Comparison of ENCODE assay signal across 8 cellular contexts in the genomic region with DNA sequence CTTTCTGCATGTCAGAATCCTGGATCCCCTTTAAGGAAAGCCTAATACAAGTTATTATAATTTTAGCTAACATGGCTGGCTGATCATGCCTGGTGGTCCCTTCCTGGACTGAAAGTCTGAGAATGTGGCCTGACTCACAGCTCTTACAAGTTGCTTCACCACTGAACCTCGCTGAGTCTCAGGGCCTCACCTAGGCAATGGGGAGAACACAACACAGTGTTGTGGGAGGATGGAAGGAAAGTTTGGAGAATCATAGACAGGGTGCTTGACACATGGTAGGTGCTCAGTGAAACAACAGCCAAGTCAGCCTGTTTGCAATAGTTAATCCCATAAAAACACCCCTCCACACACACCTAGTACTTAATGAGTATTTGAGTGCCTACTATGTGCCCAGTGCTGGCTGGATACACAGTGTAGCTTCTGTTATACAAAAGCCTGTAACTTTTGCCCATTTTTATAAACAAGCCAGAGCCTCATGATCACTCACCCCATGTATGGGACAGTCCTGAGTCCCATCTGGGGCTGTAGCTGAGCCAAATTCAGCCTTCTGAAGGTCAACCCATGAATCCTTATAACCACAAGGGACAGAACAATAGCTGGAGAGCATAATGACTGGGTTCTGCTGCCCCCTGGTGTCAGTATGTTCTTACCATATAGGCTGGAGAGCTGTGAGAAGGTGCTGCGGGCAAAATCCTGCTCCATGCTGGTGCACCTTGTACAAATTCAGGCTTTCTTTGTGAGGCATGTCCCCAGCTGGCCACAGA. TPM values are rescaled to one million over a fixed set of nuclear protein-coding genes. Genes with fewer than 3 reads are reported as not detected.
A peak's percentile ranks its signal among the peaks of the same experiment; 100 is the strongest.
DNase-seq lines count a peak whose midpoint lies in the region; ATAC-seq and TF ChIP-seq lines count a peak whose summit lies in the region.

No MANE protein-coding gene starts in this region.

- no peak overlapping the region for H3K4me2 ChIP-seq in SU-DHL-6 (ENCODE audit: low read depth, low read length, poor library complexity, severe bottlenecking)

- peaks cover 25% of the 10 kb centered on the region for H3K4me1 Mint-ChIP-seq in activated naive CD8-positive, alpha-beta T cell treated with anti-CD3 and anti-CD28 coated beads for 36 hours

- no peaks in the 10 kb centered on the region for H3K9me2 ChIP-seq in SU-DHL-6 (replicated peaks; ENCODE audit: insufficient read depth, low read length)

- H4K20me1 ChIP-seq in SU-DHL-6 (ENCODE audit: low read depth, low read length): no peaks in the 10 kb centered on the region

- H3K36me3 Mint-ChIP-seq in activated naive CD8-positive, alpha-beta T cell treated with anti-CD3 and anti-CD28 coated beads for 36 hours: no peaks in the 10 kb centered on the region

- no peak overlapping the region for H3K9ac ChIP-seq in SU-DHL-6 (ENCODE audit: low read length)

- TF ChIP-seq CTCF in SU-DHL-6 (IDR thresholded peaks at IDR 0.05; ENCODE audit: insufficient read depth, low read length, poor library complexity, severe bottlenecking) (peak; percentile 39), vagina (IDR thresholded peaks at IDR 0.05) (peak in 2 of 3 experiments; percentile 35 to 47)

- H3K27me3 ChIP-seq in HAP-1 (ENCODE audit: low read depth) (no peaks in the 10 kb centered on the region), SU-DHL-6 (ENCODE audit: low read length) (no peaks in the 10 kb centered on the region), vagina (peaks cover 7% of the 10 kb centered on the region)

- no peaks in the 10 kb centered on the region for H3K9me3 Mint-ChIP-seq in activated naive CD8-positive, alpha-beta T cell treated with anti-CD3 and anti-CD28 coated beads for 36 hours

- H3K36me3 ChIP-seq in HAP-1 (replicated peaks) (no peaks in the 10 kb centered on the region), SU-DHL-6 (ENCODE audit: low read length) (no peaks in the 10 kb centered on the region), vagina (no peaks in the 10 kb centered on the region)

- H3K4me1 ChIP-seq in HAP-1: no peaks in the 10 kb centered on the region
- H3K4me1 ChIP-seq in vagina: peaks cover 15% of the 10 kb centered on the region

- intact Hi-C loops in Right ventricle myocardium inferior (cut with DNase I) (loop anchor here (2.0 to 10.0 kb wide), 3 partner anchors 197 to 583 kb away; no protein-coding TSS in a partner anchor), posterior vena cava (cut with DNase I) (loop anchor here in 1 of 2 donors (10.0 kb wide), 1 partner anchor 193 kb away; no protein-coding TSS in a partner anchor), vagina (cut with DNase I) (no loop called here)

- no peak overlapping the region for H2AFZ ChIP-seq in SU-DHL-6 (ENCODE audit: low read depth, low read length, severe bottlenecking)

- H3K79me2 ChIP-seq in SU-DHL-6 (ENCODE audit: insufficient read depth, low read length): no peaks in the 10 kb centered on the region

- H3K4me3 ChIP-seq in HAP-1: no peak overlapping the region
- no peak overlapping the region for H3K4me3 ChIP-seq in SU-DHL-6 (ENCODE audit: insufficient read depth, low read length, poor library complexity, severe bottlenecking)
- H3K4me3 ChIP-seq in vagina: no peak overlapping the region

- in situ Hi-C loops in HAP-1 (cut with MboI; ENCODE audit: low sequenced_read_pairs): loop anchor here (5.0 kb wide), 2 partner anchors 415 to 585 kb away; no protein-coding TSS in a partner anchor

- no peak overlapping the region for H3K4me3 Mint-ChIP-seq in activated naive CD8-positive, alpha-beta T cell treated with anti-CD3 and anti-CD28 coated beads for 36 hours

- H3K27ac ChIP-seq in SU-DHL-6 (ENCODE audit: low read depth, low read length): no peak overlapping the region
- H3K27ac ChIP-seq in vagina: no peak overlapping the region

- DNase-seq in GM04504 (ENCODE audit: low read depth): peak; percentile 56
- peak; percentile 78 to 88 for DNase-seq in HAP-1 (ENCODE audit: low spot score in 2 of 2)
- DNase-seq in NAMALWA (ENCODE audit: low spot score): peak; percentile 87
- peak; percentile 70 for DNase-seq in activated naive CD8-positive, alpha-beta T cell treated with anti-CD3 and anti-CD28 coated beads for 36 hours
- DNase-seq in Right ventricle myocardium inferior (ENCODE audit: missing footprints): peak; percentile 72
- peak; percentile 86 for DNase-seq in posterior vena cava (ENCODE audit: low spot score)
- DNase-seq in vagina (ENCODE audit: extremely low spot score in 2 of 2): no peak

- TF ChIP-seq POLR2A in vagina (IDR thresholded peaks at IDR 0.05): no peak

- ATAC-seq in Right ventricle myocardium inferior: peak; percentile 70

- no peaks in the 10 kb centered on the region for H3K9me3 ChIP-seq in HAP-1
- no peaks in the 10 kb centered on the region for H3K9me3 ChIP-seq in SU-DHL-6 (ENCODE audit: insufficient read depth, low read length)
- H3K9me3 ChIP-seq in vagina: no peaks in the 10 kb centered on the region

- no peak overlapping the region for H3K27ac Mint-ChIP-seq in activated naive CD8-positive, alpha-beta T cell treated with anti-CD3 and anti-CD28 coated beads for 36 hours

- no peaks in the 10 kb centered on the region for H3F3A ChIP-seq in SU-DHL-6 (ENCODE audit: insufficient read depth)

- peaks cover 23% of the 10 kb centered on the region for H3K27me3 Mint-ChIP-seq in activated naive CD8-positive, alpha-beta T cell treated with anti-CD3 and anti-CD28 coated beads for 36 hours

RNA-seq across cellular contexts. Expression of gene ACSL6, which starts 3.9 kb away (rescaled TPM):
- 1 to 10 TPM; 4.6 to 5.8 TPM for total RNA-seq in activated naive CD8-positive, alpha-beta T cell treated with anti-CD3 and anti-CD28 coated beads for 36 hours
- 3.4 TPM for total RNA-seq in Right ventricle myocardium inferior
- under 1 TPM; 0.32 to 0.62 TPM for total RNA-seq in posterior vena cava
- total RNA-seq in vagina: 0.49 TPM

RNA-seq across cellular contexts. Expression of gene IL3, which starts 52.9 kb away (rescaled TPM):
- total RNA-seq in activated naive CD8-positive, alpha-beta T cell treated with anti-CD3 and anti-CD28 coated beads for 36 hours: under 1 TPM; 0.20 to 0.49 TPM
- total RNA-seq in Right ventricle myocardium inferior: not detected
- total RNA-seq in posterior vena cava: not detected
- total RNA-seq in vagina: not detected

Comparison
In these comparisons a context has a peak if more than half of its experiments do, and no peak if none do; other contexts are left out.
1. DNase-seq: peak in GM04504 (single experiment), HAP-1 (2 of 2), NAMALWA (single experiment), activated naive CD8-positive, alpha-beta T cell treated with anti-CD3 and anti-CD28 coated beads for 36 hours (single experiment), Right ventricle myocardium inferior (single experiment) and posterior vena cava (single experiment); none in vagina (0 of 2).